10 cellular contexts compared by ENCODE assay signal in genomic region chr5:55600086-55600485, GRCh38.
DNase-seq lines count a peak whose midpoint lies in the region; ATAC-seq, FAIRE-seq and TF ChIP-seq lines count a peak whose summit lies in the region.
"Had no signal": no experiment of that assay in that cellular context is flagged by ENCODE, and none has a peak within 500 bp of the region (broad histone marks: within the 10 kb centered on the region; RNA-seq: fewer than 3 reads in every experiment).

No MANE protein-coding gene starts in this region.

- TF ChIP-seq CTCF in liver (IDR thresholded peaks at IDR 0.05; ENCODE audit: low read depth, low read length, missing input control) (no peak), HepG2 (CRISPR knock-in tag; IDR thresholded peaks at IDR 0.05) (no peak)

- H3K9me3 ChIP-seq in liver (ENCODE audit: control insufficient read depth in 4 of 4, low read length in 3 of 4): no peaks in the 10 kb centered on the region
- no peaks in the 10 kb centered on the region for H3K9me3 ChIP-seq in HepG2 (ENCODE audit: low read length)
- H3K9me3 ChIP-seq in neuron (ENCODE audit: low read length): no peaks in the 10 kb centered on the region

- H4K20me1 ChIP-seq in HepG2 (ENCODE audit: insufficient read depth, low read length): no peaks in the 10 kb centered on the region

- H3K27me3 ChIP-seq in liver (ENCODE audit: control insufficient read depth in 4 of 4, insufficient read depth in 4 of 4, low read length in 3 of 4) (no peaks in the 10 kb centered on the region), HepG2 (ENCODE audit: control insufficient read depth in 1 of 2, insufficient read depth in 2 of 2, low read length in 2 of 2) (no peaks in the 10 kb centered on the region; a peak in 1 of 5 replicates), neuron (ENCODE audit: insufficient read depth, low read length) (no peaks in the 10 kb centered on the region)

- no peaks in the 10 kb centered on the region for H3K79me2 ChIP-seq in HepG2 (ENCODE audit: insufficient read depth, low read length)

- in situ Hi-C loops in HepG2 (cut with HindIII; ENCODE audit: extremely low pct_ligation_motif_present, low pct_unique_long_range_greater_than_20kb): no loop called here

- DNase-seq in HepG2 (ENCODE audit: low spot score): no peak
- no peak for DNase-seq in NCI-H1417 (lab: John Stamatoyannopoulos, UW)
- DNase-seq in NCI-H1105 treated with DMSO at 0.1 percent for 48 hours (lab: John Stamatoyannopoulos, UW): no peak
- DNase-seq in NCI-H1436 treated with DMSO at 0.1 percent for 48 hours (lab: John Stamatoyannopoulos, UW): no peak
- DNase-seq in NAMALWA (ENCODE audit: low spot score): no peak
- DNase-seq: activated T-cell treated with anti-CD3 and anti-CD28 coated beads, Interleukin-2, amount 50 U/mL, for 1 hour; stimulated activated CD4-positive, alpha-beta T cell treated with anti-CD3 and anti-CD28 coated beads, Interleukin-4, amount 100 ng/mL, for 1 hour had no signal

- peak overlapping the region; percentile 94 for H3K27ac ChIP-seq in liver (ENCODE audit: low read depth in 1 of 2, low read length in 2 of 2)
- H3K27ac ChIP-seq in HepG2 (ENCODE audit: extremely low read length, insufficient read depth, low read length): no peak overlapping the region
- peak overlapping the region; percentile 96 for H3K27ac ChIP-seq in cingulate gyrus (ENCODE audit: low read depth, low read length)

- POLR2A ChIA-PET in HepG2 (lab: Yijun Ruan, JAX): no interaction called here

- FAIRE-seq in HepG2 (lab: Jason Lieb, UNC): no peak

- H3K4me3 ChIP-seq in liver (ENCODE audit: low read depth in 1 of 3, low read length in 3 of 3): peak overlapping the region in 1 of 3 donors; percentile 29
- no peak overlapping the region for H3K4me3 ChIP-seq in HepG2 (replicated peaks in 1 of 3; ENCODE audit: insufficient read depth in 1 of 3, low read depth in 2 of 3, low read length in 3 of 3)
- H3K4me3 ChIP-seq in neuron (ENCODE audit: low read length): no peak overlapping the region

- H2AFZ ChIP-seq in HepG2 (ENCODE audit: low read length): no peak overlapping the region
- H2AFZ ChIP-seq in neuron (ENCODE audit: low read depth, low read length): peak overlapping the region; percentile 0

- no peak for TF ChIP-seq POLR2A in HepG2 (IDR thresholded peaks at IDR 0.05; ENCODE audit: insufficient read depth in 1 of 2, low read depth in 2 of 2, low read length in 2 of 2)

- no peak for TF ChIP-seq RAD21 in liver (IDR thresholded peaks at IDR 0.05)
- no peak for TF ChIP-seq RAD21 in HepG2 (CRISPR knock-in tag; IDR thresholded peaks at IDR 0.05)

- H3K9ac ChIP-seq in liver (ENCODE audit: low read depth in 1 of 2, low read length in 2 of 2): peak overlapping the region; percentile 27 to 98
- no peak overlapping the region for H3K9ac ChIP-seq in HepG2 (ENCODE audit: insufficient read depth, low read depth, low read length)

- H3K36me3 ChIP-seq in liver (ENCODE audit: control insufficient read depth in 4 of 4, insufficient read depth in 3 of 4, low read depth in 1 of 4, low read length in 3 of 4) (no peaks in the 10 kb centered on the region), HepG2 (replicated peaks in 1 of 2; ENCODE audit: control insufficient read depth in 1 of 2, insufficient read depth in 2 of 2, low read length in 2 of 2) (no peaks in the 10 kb centered on the region), neuron (ENCODE audit: insufficient read depth, low read length) (no peaks in the 10 kb centered on the region)

- CTCF ChIA-PET in HepG2 (lab: Yijun Ruan, JAX; ENCODE audit: low intra/inter-chr PET ratio, low total read pairs): no interaction called here

- no peak overlapping the region for H3K4me2 ChIP-seq in HepG2 (ENCODE audit: low read depth, low read length)

- WGBS in liver: 77% methylated on average over 3 of the region's 3 CpGs
- 83% methylated on average over 3 of the region's 3 CpGs for whole genome bisulfite sequencing in HepG2 (ENCODE audit: low lambda C conversion rate)

- intact Hi-C loops in HepG2 (cut with micrococcal nuclease; ENCODE audit: unreplicated experiment): no loop called here

- TF ChIP-seq EP300 in HepG2 (IDR thresholded peaks at IDR 0.05; ENCODE audit: low read depth in 2 of 2, low read length in 2 of 2) (no peak), HepG2 (CRISPR knock-in tag; IDR thresholded peaks at IDR 0.05; ENCODE audit: borderline replicate concordance) (no peak)

- no peak; the same call in 2 of the 3 replicates for ATAC-seq in HepG2

- no TSS peak for BruUV-seq in HepG2 (replicated peaks; lab: Mats Ljungman, UMichigan)

- H3K4me1 ChIP-seq in liver (ENCODE audit: control insufficient read depth in 4 of 4, insufficient read depth in 4 of 4, low read length in 3 of 4): peaks cover 16 to 46% (median 25%) of the 10 kb centered on the region in 4 donors
- H3K4me1 ChIP-seq in HepG2 (ENCODE audit: insufficient read depth, low read length): peaks cover 50% of the 10 kb centered on the region
- peaks cover 38% of the 10 kb centered on the region for H3K4me1 ChIP-seq in neuron (ENCODE audit: insufficient read depth, low read length)

TF ChIP-seq in liver, 16 proteins besides CTCF, POLR2A, EP300 and RAD21 (continues in another document):
- TF ChIP-seq HNF4A (conservative IDR thresholded peaks at IDR 0.05): no peak
- no peak for TF ChIP-seq FOXA2 (IDR thresholded peaks at IDR 0.05)
- no peak for TF ChIP-seq ATF3 (IDR thresholded peaks at IDR 0.05)
- no peak for TF ChIP-seq EGR1 (IDR thresholded peaks at IDR 0.05; ENCODE audit: low read depth in 2 of 2)
- TF ChIP-seq FOXA1 (IDR thresholded peaks at IDR 0.05): no peak
- TF ChIP-seq RXRA (IDR thresholded peaks at IDR 0.05): no peak
- TF ChIP-seq SP1 (IDR thresholded peaks at IDR 0.05): no peak
- TF ChIP-seq MAX (IDR thresholded peaks at IDR 0.05): no peak
- no peak for TF ChIP-seq YY1 (IDR thresholded peaks at IDR 0.05)
- no peak for TF ChIP-seq GABPA (IDR thresholded peaks at IDR 0.05 in 1 of 2, conservative IDR thresholded peaks at IDR 0.05 in 1 of 2)
- TF ChIP-seq JUND (IDR thresholded peaks at IDR 0.05): no peak
- TF ChIP-seq NR2F2 (IDR thresholded peaks at IDR 0.05): no peak
- no peak for TF ChIP-seq TAF1 (conservative IDR thresholded peaks at IDR 0.05)
- no peak for TF ChIP-seq HNF4G (IDR thresholded peaks at IDR 0.05)

TF ChIP-seq in HepG2, 621 proteins besides CTCF, POLR2A, EP300 and RAD21:
- no peak for TF ChIP-seq ZBTB49 (CRISPR knock-in tag; IDR thresholded peaks at IDR 0.05; ENCODE audit: borderline replicate concordance)
